In genomic region chr15:80173022-80173759, GRCh38 we compare ENCODE assay signal across 8 cellular contexts. TPM values are rescaled to one million over a fixed set of nuclear protein-coding genes. Genes with fewer than 3 reads are reported as not detected.
DNase-seq lines count a peak whose midpoint lies in the region; ATAC-seq and TF ChIP-seq lines count a peak whose summit lies in the region.

No MANE protein-coding gene starts in this region.

- no peaks in the 10 kb centered on the region for H3K27me3 ChIP-seq in AG04450 (ENCODE audit: control insufficient read depth, insufficient read depth, low read length)

- DNase-seq in AG04450 (ENCODE audit: low read depth, low spot score) = no peak
- peak; percentile 82 for DNase-seq in GM13977 (ENCODE audit: low spot score)
- peak; percentile 88 for DNase-seq in HT-29 (ENCODE audit: low spot score)
- peak; percentile 80 for DNase-seq in activated naive CD8-positive, alpha-beta T cell treated with anti-CD3 and anti-CD28 coated beads, Interleukin-2, amount 10 ng/mL, durations not matched to agents 7 days and 5 days
- DNase-seq in hepatic stellate cell (ENCODE audit: low spot score) = peak; percentile 40
- DNase-seq in stimulated activated CD4-positive, alpha-beta T cell treated with anti-CD3 and anti-CD28 coated beads, Interleukin-12 subunit alpha, Interleukin-12 subunit beta, amount 100 ng/mL, for 24 hours (ENCODE audit: low read depth in 2 of 2) = peak; percentile 45 to 62
- DNase-seq in NCI-H526 treated with DMSO at 0.1 percent for 48 hours (lab: John Stamatoyannopoulos, UW) = no peak

- H3K9me3 ChIP-seq in AG04450 (ENCODE audit: control insufficient read depth, insufficient read depth, low read length) = peaks cover 14% of the 10 kb centered on the region

- no peak overlapping the region for H3K4me3 Mint-ChIP-seq in activated naive CD8-positive, alpha-beta T cell treated with anti-CD3 and anti-CD28 coated beads, Interleukin-2, amount 10 ng/mL, durations not matched to agents 7 days and 5 days

- no peak overlapping the region for H3K27ac Mint-ChIP-seq in activated naive CD8-positive, alpha-beta T cell treated with anti-CD3 and anti-CD28 coated beads, Interleukin-2, amount 10 ng/mL, durations not matched to agents 7 days and 5 days

- TF ChIP-seq CTCF in AG04450 (IDR thresholded peaks at IDR 0.05; ENCODE audit: low read depth, low read length) = peak; percentile 81
- peak; percentile 93 for TF ChIP-seq CTCF in GM13977 (IDR thresholded peaks at IDR 0.05; ENCODE audit: extremely low read depth, insufficient read depth, missing control alignments)

- peak; percentile 90 for ATAC-seq in SK-N-SH treated with all-trans-retinoic acid at 6 μM for 48 hours
- peak; percentile 76 for ATAC-seq in activated naive CD8-positive, alpha-beta T cell treated with anti-CD3 and anti-CD28 coated beads, Interleukin-2, amount 10 ng/mL, durations not matched to agents 7 days and 5 days (ENCODE audit: low read depth)

- no peaks in the 10 kb centered on the region for H3K27me3 Mint-ChIP-seq in activated naive CD8-positive, alpha-beta T cell treated with anti-CD3 and anti-CD28 coated beads, Interleukin-2, amount 10 ng/mL, durations not matched to agents 7 days and 5 days

- H3K36me3 Mint-ChIP-seq in activated naive CD8-positive, alpha-beta T cell treated with anti-CD3 and anti-CD28 coated beads, Interleukin-2, amount 10 ng/mL, durations not matched to agents 7 days and 5 days = peaks cover 9% of the 10 kb centered on the region

- no peaks in the 10 kb centered on the region for H3K9me3 Mint-ChIP-seq in activated naive CD8-positive, alpha-beta T cell treated with anti-CD3 and anti-CD28 coated beads, Interleukin-2, amount 10 ng/mL, durations not matched to agents 7 days and 5 days

- H3K4me1 Mint-ChIP-seq in activated naive CD8-positive, alpha-beta T cell treated with anti-CD3 and anti-CD28 coated beads, Interleukin-2, amount 10 ng/mL, durations not matched to agents 7 days and 5 days = peaks cover 4% of the 10 kb centered on the region

- no peak overlapping the region for H3K27ac ChIP-seq in AG04450 (ENCODE audit: low read depth, low read length)

- H3K4me3 ChIP-seq in AG04450 (ENCODE audit: low read depth, low read length) = no peak overlapping the region

- in situ Hi-C loops in GM13977 (cut with MboI; ENCODE audit: low pct_unique_long_range_greater_than_20kb, low sequenced_read_pairs, unreplicated experiment) = loop anchor here (25.0 kb wide), 1 partner anchor 836 kb away; no protein-coding TSS in a partner anchor

- CTCF ChIA-PET in AG04450 (lab: Charles Lee) = interaction anchor here (0.7 to 1.9 kb wide), 8 partner anchors 9 to 75 kb away, joined by 3 to 8 read pairs (median 4); no protein-coding TSS in a partner anchor

- POLR2A ChIA-PET in AG04450 (lab: Yijun Ruan, JAX) = interaction anchor here (0.7 kb wide), 1 partner anchor 19 kb away, joined by 3 read pairs; no protein-coding TSS in a partner anchor
- POLR2A ChIA-PET in activated naive CD8-positive, alpha-beta T cell treated with anti-CD3 and anti-CD28 coated beads, Interleukin-2, amount 10 ng/mL, durations not matched to agents 7 days and 5 days (lab: Charles Lee) = no interaction called here

TF ChIP-seq in SK-N-SH treated with all-trans-retinoic acid at 6 μM for 48 hours, 23 proteins besides CTCF, POLR2A, EP300 and RAD21:
- TF ChIP-seq SNAI2 (CRISPR knock-in tag; IDR thresholded peaks at IDR 0.05) = no peak
- TF ChIP-seq BACH2 (CRISPR knock-in tag; IDR thresholded peaks at IDR 0.05; ENCODE audit: borderline replicate concordance) = no peak
- no peak for TF ChIP-seq ESRRG (CRISPR knock-in tag; IDR thresholded peaks at IDR 0.05)
- no peak for TF ChIP-seq ZC3H10 (CRISPR knock-in tag; IDR thresholded peaks at IDR 0.05)
- no peak for TF ChIP-seq PATZ1 (CRISPR knock-in tag; IDR thresholded peaks at IDR 0.05; ENCODE audit: borderline replicate concordance)
- TF ChIP-seq GLIS3 (CRISPR knock-in tag; IDR thresholded peaks at IDR 0.05) = no peak

RNA-seq across cellular contexts. Expression of gene FAH, which starts 20.4 kb away (rescaled TPM):
- polyA plus RNA-seq in AG04450 (2011; rRNA removed) = 53.0 and 59.8 TPM in 2 replicates
- 76.4 and 105 TPM in 2 replicates for polyA minus RNA-seq in AG04450 (2011; rRNA and poly(A)+ RNA removed)
- total RNA-seq in HT-29 (2014; rRNA removed; shearing (Covaris generic)) = 27.6 and 32.9 TPM in 2 replicates
- total RNA-seq in activated naive CD8-positive, alpha-beta T cell treated with anti-CD3 and anti-CD28 coated beads, Interleukin-2, amount 10 ng/mL, durations not matched to agents 7 days and 5 days = 10 to 100 TPM; 32.0 to 34.6 TPM

Comparison
In these comparisons a context has a peak if more than half of its experiments do, and no peak if none do; other contexts are left out.
1. DNase-seq: peak in GM13977 (single experiment), HT-29 (single experiment), activated naive CD8-positive, alpha-beta T cell treated with anti-CD3 and anti-CD28 coated beads, Interleukin-2, amount 10 ng/mL, durations not matched to agents 7 days and 5 days (single experiment), hepatic stellate cell (single experiment) and stimulated activated CD4-positive, alpha-beta T cell treated with anti-CD3 and anti-CD28 coated beads, Interleukin-12 subunit alpha, Interleukin-12 subunit beta, amount 100 ng/mL, for 24 hours (2 of 2); none in AG04450 (single experiment) and NCI-H526 treated with DMSO at 0.1 percent for 48 hours (single experiment).